In the genomic region with DNA sequence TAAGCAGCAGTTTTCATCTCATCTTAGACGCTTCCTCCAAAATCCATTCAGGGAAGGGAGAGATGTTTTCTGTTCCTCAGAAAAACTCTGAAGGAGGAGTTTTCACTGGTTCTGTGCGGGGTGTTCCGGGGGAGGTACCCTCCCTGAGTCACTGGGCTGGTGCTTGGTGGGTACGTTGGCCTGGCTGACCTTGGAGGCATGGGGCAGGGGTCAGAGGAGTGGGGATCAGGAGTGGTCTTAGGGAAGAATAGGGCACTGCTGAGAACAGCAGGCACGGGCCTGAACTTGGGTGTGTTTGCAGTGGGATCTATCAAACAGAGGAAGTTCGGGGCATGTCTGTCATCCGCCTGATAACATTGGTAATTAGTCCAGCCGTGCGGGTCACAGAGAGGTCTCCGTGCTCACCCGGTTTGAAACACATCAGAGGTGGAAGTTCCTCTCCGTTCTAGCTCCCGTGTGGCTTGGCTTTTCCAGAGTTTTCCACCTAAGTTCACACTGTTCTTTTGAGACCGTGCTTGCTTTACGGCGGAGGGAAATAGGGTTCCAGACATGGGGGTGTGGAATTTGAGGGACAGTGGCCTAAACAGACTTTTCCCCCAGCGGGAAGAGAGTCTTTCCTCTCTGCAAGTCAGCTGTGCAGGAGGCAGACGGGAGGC, we compare ENCODE assay signal across 9 cellular contexts. TPM values are rescaled to one million over a fixed set of nuclear protein-coding genes. Genes with fewer than 3 reads are reported as not detected.
A peak's percentile ranks its signal among the peaks of the same experiment; 100 is the strongest.
DNase-seq lines count a peak whose midpoint lies in the region; ATAC-seq and TF ChIP-seq lines count a peak whose summit lies in the region.
"Had no signal": no experiment of that assay in that cellular context is flagged by ENCODE, and none has a peak within 500 bp of the region (broad histone marks: within the 10 kb centered on the region; RNA-seq: fewer than 3 reads in every experiment).

No MANE protein-coding gene starts in this region.

- no peak for ATAC-seq in RWPE2 (ENCODE audit: low read depth)
- no peak for ATAC-seq in HG03439 (IDR thresholded peaks at IDR 0.05; ENCODE audit: unreplicated experiment)
- ATAC-seq in GM19463 (IDR thresholded peaks at IDR 0.05; ENCODE audit: unreplicated experiment) = no peak
- ATAC-seq: activated T-helper 17 cell treated with anti-CD3 and anti-CD28 coated beads, Interleukin-2, amount 50 U/mL, for 72 hours had no signal

- TF ChIP-seq CTCF in BJ (IDR thresholded peaks at IDR 0.05; ENCODE audit: insufficient read depth, low read depth, low read length) (no peak), RWPE2 (IDR thresholded peaks at IDR 0.05; ENCODE audit: poor library complexity, severe bottlenecking) (no peak), esophagus squamous epithelium (IDR thresholded peaks at IDR 0.05) (no peak), neural progenitor cell (IDR thresholded peaks at IDR 0.05) (no peak)

- intact Hi-C loops in esophagus squamous epithelium (cut with DNase I) = no loop called here

- POLR2A ChIA-PET in BJ (lab: Charles Lee) = no interaction called here

- no peak overlapping the region for H3K9ac ChIP-seq in neural progenitor cell

- no peak overlapping the region for H2AFZ ChIP-seq in neural progenitor cell (replicated peaks)

- peak overlapping the region; percentile 25 for H3K4me2 ChIP-seq in neural progenitor cell

- H3K36me3 Mint-ChIP-seq in neural progenitor cell = peaks cover 4% of the 10 kb centered on the region

- H3K9me3 Mint-ChIP-seq in neural progenitor cell = no peaks in the 10 kb centered on the region
- H3K9me3 Mint-ChIP-seq: activated T-helper 17 cell treated with anti-CD3 and anti-CD28 coated beads, Interleukin-2, amount 50 U/mL, for 72 hours had no signal

- H3K9me3 ChIP-seq in RWPE2 (ENCODE audit: severe bottlenecking) (no peaks in the 10 kb centered on the region), esophagus squamous epithelium (no peaks in the 10 kb centered on the region), neural progenitor cell (ENCODE audit: low read depth) (no peaks in the 10 kb centered on the region)

- H4K20me1 ChIP-seq in neural progenitor cell (ENCODE audit: low read depth) = peaks cover 44% of the 10 kb centered on the region

- peaks cover 38% of the 10 kb centered on the region for H3K4me1 ChIP-seq in RWPE2 (ENCODE audit: insufficient read depth, poor library complexity, severe bottlenecking)
- peaks cover 18 to 95% (median 20%) of the 10 kb centered on the region in 3 donors for H3K4me1 ChIP-seq in esophagus squamous epithelium
- peaks cover 37% of the 10 kb centered on the region for H3K4me1 ChIP-seq in neural progenitor cell

- H3K27me3 Mint-ChIP-seq in neural progenitor cell (ENCODE audit: insufficient read depth, low read depth) = peaks cover 37% of the 10 kb centered on the region

- H3K27ac Mint-ChIP-seq in neural progenitor cell = peak overlapping the region; percentile 42
- H3K27ac Mint-ChIP-seq: activated T-helper 17 cell treated with anti-CD3 and anti-CD28 coated beads, Interleukin-2, amount 50 U/mL, for 72 hours had no signal

- DNase-seq in BJ (ENCODE audit: low read depth) (no peak), RWPE2 (ENCODE audit: low spot score) (no peak), esophagus squamous epithelium (lab: John Stamatoyannopoulos, UW) (no peak), neural progenitor cell (ENCODE audit: low spot score) (no peak), H4 (ENCODE audit: low spot score) (no peak)
- no peak for DNase-seq in activated CD4-positive, alpha-beta T cell treated with anti-CD3 and anti-CD28 coated beads, Interleukin-2, amount 50 U/mL, for 1 hour

- H3K79me2 ChIP-seq in neural progenitor cell (ENCODE audit: low read depth) = peaks cover 19% of the 10 kb centered on the region

- no peak for TF ChIP-seq POLR2A in esophagus squamous epithelium (IDR thresholded peaks at IDR 0.05)

- peak overlapping the region; percentile 48 for H3K4me3 ChIP-seq in BJ (ENCODE audit: low read depth, low read length)
- peak overlapping the region; percentile 11 for H3K4me3 ChIP-seq in RWPE2 (ENCODE audit: severe bottlenecking)
- H3K4me3 ChIP-seq in esophagus squamous epithelium = peak overlapping the region in 3 of 4 donors; percentile 3 to 70 (median 53)
- H3K4me3 ChIP-seq in neural progenitor cell = no peak overlapping the region

- H3K27ac ChIP-seq in RWPE2 (ENCODE audit: poor library complexity, severe bottlenecking) (peak overlapping the region; percentile 94), esophagus squamous epithelium (peak overlapping the region in 2 of 4 donors; percentile 5 to 6), neural progenitor cell (no peak overlapping the region)

- peak overlapping the region; percentile 79 for H3K4me3 Mint-ChIP-seq in neural progenitor cell
- H3K4me3 Mint-ChIP-seq: activated T-helper 17 cell treated with anti-CD3 and anti-CD28 coated beads, Interleukin-2, amount 50 U/mL, for 72 hours had no signal

- H3K27me3 ChIP-seq in BJ (ENCODE audit: control insufficient read depth, insufficient read depth, low read length) = no peaks in the 10 kb centered on the region
- no peaks in the 10 kb centered on the region for H3K27me3 ChIP-seq in RWPE2 (ENCODE audit: insufficient read depth, poor library complexity, severe bottlenecking)
- H3K27me3 ChIP-seq in esophagus squamous epithelium = peaks cover 0 to 92% (median 5%) of the 10 kb centered on the region in 4 donors
- H3K27me3 ChIP-seq in neural progenitor cell = peaks cover 27% of the 10 kb centered on the region

- CTCF ChIA-PET in BJ (lab: Yijun Ruan, JAX) = interaction anchor here (0.8 to 3.1 kb wide), 15 partner anchors 9 to 81 kb away, joined by 3 to 15 read pairs (median 4); no protein-coding TSS in a partner anchor

- peaks cover 1% of the 10 kb centered on the region; the same call in 1 of the 2 replicates for H3K36me3 ChIP-seq in BJ (ENCODE audit: control insufficient read depth, insufficient read depth, low read length)
- no peaks in the 10 kb centered on the region for H3K36me3 ChIP-seq in RWPE2 (ENCODE audit: low read depth)
- no peaks in the 10 kb centered on the region for H3K36me3 ChIP-seq in esophagus squamous epithelium
- H3K36me3 ChIP-seq in neural progenitor cell = no peaks in the 10 kb centered on the region

- WGBS in esophagus squamous epithelium, 2 donors = 51 to 59% methylated on average over 9 to 14 of the region's 18 CpGs

- H3K4me1 Mint-ChIP-seq in neural progenitor cell = peaks cover 70% of the 10 kb centered on the region
- H3K4me1 Mint-ChIP-seq: activated T-helper 17 cell treated with anti-CD3 and anti-CD28 coated beads, Interleukin-2, amount 50 U/mL, for 72 hours had no signal

- H3F3A ChIP-seq in neural progenitor cell (ENCODE audit: low read depth) = peaks cover 15% of the 10 kb centered on the region

RNA-seq across cellular contexts. Expression of a gene that starts 59.7 kb away (rescaled TPM):
- 0.05 TPM in 1 of 2 replicates, not detected in the other for polyA plus RNA-seq in BJ (2011; rRNA removed)
- polyA minus RNA-seq in BJ (2011; rRNA and poly(A)+ RNA removed) = not detected in 2 replicates
- not detected for total RNA-seq in esophagus squamous epithelium
- 0.43 TPM in 1 of 2 replicates, not detected in the other for total RNA-seq in neural progenitor cell (ENCODE audit: low replicate concordance)
- not detected in 2 replicates for total RNA-seq in H4 (2014; rRNA removed; shearing (Covaris generic))
